Comparison of ENCODE assay signal across 2 cellular contexts in the genomic region with DNA sequence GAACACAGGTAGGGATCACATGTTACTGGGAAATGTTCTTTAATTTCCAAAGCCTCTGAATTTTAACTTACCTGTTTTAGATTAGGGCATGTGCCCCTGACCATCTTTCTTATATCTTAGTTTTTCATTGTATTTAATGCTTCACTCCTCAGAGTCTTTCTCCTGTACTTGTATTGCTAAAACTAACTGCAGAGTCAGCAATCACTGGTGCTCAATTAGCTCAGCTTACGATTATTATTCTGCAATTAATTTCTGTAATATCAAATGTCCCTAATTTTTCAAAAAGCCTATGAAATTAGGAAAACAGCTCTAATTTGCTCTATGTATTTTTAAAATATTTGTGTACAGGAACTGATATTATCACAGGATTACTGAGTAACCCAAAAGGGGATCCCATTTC.
TF ChIP-seq lines count a peak whose summit lies in the region.

No MANE protein-coding gene starts in this region.

TF ChIP-seq in HepG2, 621 proteins besides CTCF, POLR2A, EP300 and RAD21:
- TF ChIP-seq ISX (CRISPR knock-in tag; conservative IDR thresholded peaks at IDR 0.05) (no peak), NFKBIZ (CRISPR knock-in tag; IDR thresholded peaks at IDR 0.05) (no peak), MAFF (IDR thresholded peaks at IDR 0.05; ENCODE audit: low read depth, low read length) (peak; percentile 78), MAFK (conservative IDR thresholded peaks at IDR 0.05 in 1 of 2, IDR thresholded peaks at IDR 0.05 in 1 of 2; ENCODE audit: low read length in 2 of 2) (peak; percentile 81 to 89), ZNF569 (CRISPR knock-in tag; IDR thresholded peaks at IDR 0.05; ENCODE audit: borderline replicate concordance) (no peak)
TF ChIP-seq in HepG2: peak in this region for 2.

TF ChIP-seq in IMR-90, 13 proteins besides CTCF, POLR2A, EP300 and RAD21:
- TF ChIP-seq CHD1 (IDR thresholded peaks at IDR 0.05; ENCODE audit: low read depth, low read length), result no peak
- no peak for TF ChIP-seq MAZ (IDR thresholded peaks at IDR 0.05; ENCODE audit: borderline replicate concordance, low read depth, low read length)
- peak; percentile 55; the same call in 1 of the 2 replicates for TF ChIP-seq MAFK (IDR thresholded peaks at IDR 0.05; ENCODE audit: low read depth, low read length)
- TF ChIP-seq RFX5 (IDR thresholded peaks at IDR 0.05; ENCODE audit: low read depth, low read length), result no peak
- TF ChIP-seq BHLHE40 (IDR thresholded peaks at IDR 0.05; ENCODE audit: low read depth, low read length), result no peak
- TF ChIP-seq SMC3 (IDR thresholded peaks at IDR 0.05; ENCODE audit: low read depth, low read length), result no peak
- no peak for TF ChIP-seq MXI1 (IDR thresholded peaks at IDR 0.05; ENCODE audit: borderline replicate concordance, low read depth, low read length)
